ENCODE assay signal across 8 cellular contexts in genomic region chr9:6645153-6646027, GRCh38. TPM values are rescaled to one million over a fixed set of nuclear protein-coding genes. Genes with fewer than 3 reads are reported as not detected.
DNase-seq lines count a peak whose midpoint lies in the region; ATAC-seq lines count a peak whose summit lies in the region.

GLDC (minus strand) TSS chr9:6645729; CDS start chr9:6645499, 230 bp downstream.

- peak; percentile 87 for ATAC-seq in GM21526 (IDR thresholded peaks at IDR 0.05; ENCODE audit: low FRiP score, unreplicated experiment)
- peak; percentile 86 for ATAC-seq in T-helper 17 cell

- peaks cover 19% of the 10 kb centered on the region for H3K4me1 Mint-ChIP-seq in T-helper 17 cell

- peaks cover 48% of the 10 kb centered on the region for H3K27me3 Mint-ChIP-seq in T-helper 17 cell

- DNase-seq in ELF-1 (ENCODE audit: low read depth, low spot score) (peak; percentile 98), HuH-7.5 (ENCODE audit: low spot score) (peak; percentile 94), T-helper 17 cell (peak; percentile 12 to 16 (median 14)), cerebellar cortex (ENCODE audit: low spot score) (peak; percentile 82), left kidney (ENCODE audit: low read depth, low spot score) (peak; percentile 95), RKO (ENCODE audit: low spot score) (no peak)
- DNase-seq in stimulated activated CD4-positive, alpha-beta T cell treated with anti-CD3 and anti-CD28 coated beads, Interleukin-2, amount 100 ng/mL, for 24 hours: peak; percentile 42 to 65

- peaks cover 7% of the 10 kb centered on the region for H3K36me3 Mint-ChIP-seq in T-helper 17 cell (ENCODE audit: low read depth)

- H3K27ac Mint-ChIP-seq in T-helper 17 cell: peak within 1 kb of the TSS; percentile 67

- H3K4me3 Mint-ChIP-seq in T-helper 17 cell: peak within 1 kb of the TSS; percentile 92

- H3K9me3 ChIP-seq in T-helper 17 cell (ENCODE audit: control insufficient read depth, low read length, poor library complexity, severe bottlenecking): no peaks in the 10 kb centered on the region

RNA-seq across cellular contexts. Expression of gene GLDC, which starts in this region (rescaled TPM):
- total RNA-seq in T-helper 17 cell: 1 to 10 TPM in 1 of 2 donors, not detected in 1; 1.1 TPM
